1 cellular context compared by ENCODE assay signal in genomic region chr5:160390787-160391696, GRCh38.
TF ChIP-seq lines count a peak whose summit lies in the region.

No MANE protein-coding gene starts in this region.

TF ChIP-seq in GM12878, 131 proteins besides CTCF, POLR2A, EP300 and RAD21:
- TF ChIP-seq, protein P1, sequence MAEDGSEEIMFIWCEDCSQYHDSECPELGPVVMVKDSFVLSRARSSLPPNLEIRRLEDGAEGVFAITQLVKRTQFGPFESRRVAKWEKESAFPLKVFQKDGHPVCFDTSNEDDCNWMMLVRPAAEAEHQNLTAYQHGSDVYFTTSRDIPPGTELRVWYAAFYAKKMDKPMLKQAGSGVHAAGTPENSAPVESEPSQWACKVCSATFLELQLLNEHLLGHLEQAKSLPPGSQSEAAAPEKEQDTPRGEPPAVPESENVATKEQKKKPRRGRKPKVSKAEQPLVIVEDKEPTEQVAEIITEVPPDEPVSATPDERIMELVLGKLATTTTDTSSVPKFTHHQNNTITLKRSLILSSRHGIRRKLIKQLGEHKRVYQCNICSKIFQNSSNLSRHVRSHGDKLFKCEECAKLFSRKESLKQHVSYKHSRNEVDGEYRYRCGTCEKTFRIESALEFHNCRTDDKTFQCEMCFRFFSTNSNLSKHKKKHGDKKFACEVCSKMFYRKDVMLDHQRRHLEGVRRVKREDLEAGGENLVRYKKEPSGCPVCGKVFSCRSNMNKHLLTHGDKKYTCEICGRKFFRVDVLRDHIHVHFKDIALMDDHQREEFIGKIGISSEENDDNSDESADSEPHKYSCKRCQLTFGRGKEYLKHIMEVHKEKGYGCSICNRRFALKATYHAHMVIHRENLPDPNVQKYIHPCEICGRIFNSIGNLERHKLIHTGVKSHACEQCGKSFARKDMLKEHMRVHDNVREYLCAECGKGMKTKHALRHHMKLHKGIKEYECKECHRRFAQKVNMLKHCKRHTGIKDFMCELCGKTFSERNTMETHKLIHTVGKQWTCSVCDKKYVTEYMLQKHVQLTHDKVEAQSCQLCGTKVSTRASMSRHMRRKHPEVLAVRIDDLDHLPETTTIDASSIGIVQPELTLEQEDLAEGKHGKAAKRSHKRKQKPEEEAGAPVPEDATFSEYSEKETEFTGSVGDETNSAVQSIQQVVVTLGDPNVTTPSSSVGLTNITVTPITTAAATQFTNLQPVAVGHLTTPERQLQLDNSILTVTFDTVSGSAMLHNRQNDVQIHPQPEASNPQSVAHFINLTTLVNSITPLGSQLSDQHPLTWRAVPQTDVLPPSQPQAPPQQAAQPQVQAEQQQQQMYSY (CRISPR knock-in tag; IDR thresholded peaks at IDR 0.05) = no peak
- TF ChIP-seq E2F8 (IDR thresholded peaks at IDR 0.05; ENCODE audit: low read depth, partially characterized antibody) (no peak), SREBF2 (IDR thresholded peaks at IDR 0.05; ENCODE audit: low read length) (no peak), CREM (IDR thresholded peaks at IDR 0.05; ENCODE audit: low read depth) (no peak), SMC3 (IDR thresholded peaks at IDR 0.05; ENCODE audit: borderline replicate concordance, low read length) (peak; percentile 24; the same call in 1 of the 2 replicates), PML (IDR thresholded peaks at IDR 0.05; ENCODE audit: low read length) (no peak)
